Comparison of ENCODE assay signal across 8 cellular contexts in the genomic region with DNA sequence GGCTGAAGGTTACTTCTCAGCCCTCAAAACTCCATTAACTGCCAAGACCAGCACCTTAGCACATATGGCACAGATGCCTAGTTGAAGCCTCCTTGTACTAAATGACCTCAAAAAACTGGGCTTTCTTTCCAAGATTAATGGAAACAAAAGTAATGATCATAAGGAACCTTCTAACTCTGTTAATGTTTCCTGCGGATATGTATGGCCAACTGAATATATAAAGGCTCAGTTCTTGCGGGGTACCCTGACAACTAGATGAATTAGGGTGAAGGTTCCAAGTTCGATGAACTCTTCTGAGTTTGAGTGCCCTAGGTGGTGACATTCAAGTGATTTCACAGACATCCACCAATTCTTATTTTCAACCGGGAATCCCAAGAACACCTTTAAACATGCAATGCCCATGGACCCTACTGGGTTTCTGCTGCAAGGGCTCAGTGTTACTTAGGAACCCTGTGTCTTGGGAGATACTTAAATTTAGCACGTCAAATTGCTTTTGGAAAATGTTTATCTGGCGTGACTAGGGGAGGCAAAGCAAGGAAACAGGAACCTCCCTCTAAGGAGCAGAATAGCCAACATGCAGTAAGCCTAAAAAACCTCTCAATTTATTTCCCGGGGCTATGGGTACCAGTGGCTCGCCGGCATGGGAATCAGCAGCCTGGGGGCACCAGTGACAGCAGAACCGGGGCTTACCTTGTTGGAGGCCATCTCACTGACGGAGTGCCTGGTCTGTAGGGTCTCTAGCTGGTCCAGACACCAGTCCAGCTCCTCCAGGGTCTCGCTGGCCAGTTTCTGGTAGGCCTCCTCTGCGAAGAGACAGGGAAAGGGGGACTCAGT.
DNase-seq lines count a peak whose midpoint lies in the region; ATAC-seq and TF ChIP-seq lines count a peak whose summit lies in the region.

No MANE protein-coding gene starts in this region.

- WGBS in lung, 2 donors = 15 to 16% methylated on average over 13 of the region's 13 CpGs

- H3K27me3 ChIP-seq in DOHH2 (ENCODE audit: control insufficient read depth, low read length) (peaks cover 6% of the 10 kb centered on the region; the same call in 1 of the 2 replicates), breast epithelium (peaks cover 0 to 9% of the 10 kb centered on the region in 2 donors), lung (ENCODE audit: control insufficient read depth, insufficient read depth) (no peaks in the 10 kb centered on the region), uterus (no peaks in the 10 kb centered on the region)

- H3K9me2 ChIP-seq in DOHH2 (replicated peaks; ENCODE audit: control insufficient read depth, low read length) = no peaks in the 10 kb centered on the region

- ATAC-seq in lung (ENCODE audit: insufficient read depth, low FRiP score) (no peak), GM21619 (IDR thresholded peaks at IDR 0.05; ENCODE audit: unreplicated experiment) (no peak), GM18858 (IDR thresholded peaks at IDR 0.05; ENCODE audit: unreplicated experiment) (no peak), GM18909 (IDR thresholded peaks at IDR 0.05; ENCODE audit: poor library complexity, unreplicated experiment) (no peak)

- H3K79me2 ChIP-seq in DOHH2 (ENCODE audit: control insufficient read depth, low read length) = peaks cover 29% of the 10 kb centered on the region

- intact Hi-C loops in breast epithelium (cut with DNase I; ENCODE audit: low total_unique reads) (no loop called here), uterus (cut with DNase I; ENCODE audit: low total_unique reads) (no loop called here)

- DNase-seq in Kasumi-1 (lab: John Stamatoyannopoulos, UW) (peak; percentile 43 to 55), breast epithelium (ENCODE audit: low spot score in 2 of 2) (no peak), lung (ENCODE audit: low spot score) (no peak), uterus (no peak)

- H3K4me3 ChIP-seq in DOHH2 (ENCODE audit: low read length) (peak overlapping the region; percentile 89), breast epithelium (peak overlapping the region; percentile 65 to 87 (median 67)), lung (peak overlapping the region; percentile 85), uterus (peak overlapping the region; percentile 51 to 58)

- TF ChIP-seq CTCF in DOHH2 (IDR thresholded peaks at IDR 0.05; ENCODE audit: low read depth, low read length, poor library complexity, severe bottlenecking) = no peak
- no peak for TF ChIP-seq CTCF in breast epithelium (IDR thresholded peaks at IDR 0.05)
- TF ChIP-seq CTCF in lung (IDR thresholded peaks at IDR 0.05; ENCODE audit: control extremely low read depth, extremely low read depth) = no peak
- no peak for TF ChIP-seq CTCF in uterus (IDR thresholded peaks at IDR 0.05)

- H3K27ac ChIP-seq in DOHH2 (ENCODE audit: low read depth, low read length) = peak overlapping the region; percentile 49
- H3K27ac ChIP-seq in breast epithelium = peak overlapping the region; percentile 34 to 73
- peak overlapping the region; percentile 95 to 100 for H3K27ac ChIP-seq in lung (ENCODE audit: low read depth in 1 of 2, low read length in 1 of 2)
- H3K27ac ChIP-seq in uterus = peak overlapping the region; percentile 49 to 53

- H3K36me3 ChIP-seq in DOHH2 (ENCODE audit: control insufficient read depth, low read length) = peaks cover 9% of the 10 kb centered on the region; the same call in 1 of the 2 replicates
- H3K36me3 ChIP-seq in breast epithelium = no peaks in the 10 kb centered on the region
- peaks cover 0 to 2% of the 10 kb centered on the region in 2 donors for H3K36me3 ChIP-seq in lung (ENCODE audit: control insufficient read depth in 2 of 2, insufficient read depth in 2 of 2, low read length in 2 of 2)
- no peaks in the 10 kb centered on the region for H3K36me3 ChIP-seq in uterus

- H3K9me3 ChIP-seq in DOHH2 (ENCODE audit: control insufficient read depth, insufficient read depth, low read length) (no peaks in the 10 kb centered on the region), breast epithelium (no peaks in the 10 kb centered on the region), lung (ENCODE audit: control insufficient read depth in 2 of 2, insufficient read depth in 1 of 2, low read length in 1 of 2) (no peaks in the 10 kb centered on the region), uterus (no peaks in the 10 kb centered on the region)

- TF ChIP-seq POLR2A in breast epithelium (IDR thresholded peaks at IDR 0.05) (no peak), uterus (IDR thresholded peaks at IDR 0.05) (no peak)

- H3K4me1 ChIP-seq in DOHH2 (ENCODE audit: control insufficient read depth, low read length) (peaks cover 59% of the 10 kb centered on the region), breast epithelium (peaks cover 0 to 3% of the 10 kb centered on the region in 2 donors), lung (ENCODE audit: control insufficient read depth in 2 of 2, insufficient read depth in 2 of 2, low read length in 2 of 2) (peaks cover 6 to 13% of the 10 kb centered on the region in 2 donors), uterus (no peaks in the 10 kb centered on the region)

- peak overlapping the region; percentile 88 for H3K4me2 ChIP-seq in DOHH2 (ENCODE audit: low read length)

- no peaks in the 10 kb centered on the region for H4K20me1 ChIP-seq in DOHH2 (ENCODE audit: control insufficient read depth, insufficient read depth, low read depth, low read length)

- H3F3A ChIP-seq in DOHH2 (ENCODE audit: control insufficient read depth, insufficient read depth) = peaks cover 7% of the 10 kb centered on the region

Comparison
In these comparisons a context has a peak if more than half of its experiments do, and no peak if none do; other contexts are left out.
1. DNase-seq: peak in Kasumi-1 (2 of 2); none in breast epithelium (0 of 2), lung (single experiment) and uterus (0 of 2).
2. Peak in every context shown above with its lines, with median percentiles within 50 percentile points of each other: H3K27ac ChIP-seq and H3K4me3 ChIP-seq.